ENCODE assay signal across 9 cellular contexts in the genomic region with DNA sequence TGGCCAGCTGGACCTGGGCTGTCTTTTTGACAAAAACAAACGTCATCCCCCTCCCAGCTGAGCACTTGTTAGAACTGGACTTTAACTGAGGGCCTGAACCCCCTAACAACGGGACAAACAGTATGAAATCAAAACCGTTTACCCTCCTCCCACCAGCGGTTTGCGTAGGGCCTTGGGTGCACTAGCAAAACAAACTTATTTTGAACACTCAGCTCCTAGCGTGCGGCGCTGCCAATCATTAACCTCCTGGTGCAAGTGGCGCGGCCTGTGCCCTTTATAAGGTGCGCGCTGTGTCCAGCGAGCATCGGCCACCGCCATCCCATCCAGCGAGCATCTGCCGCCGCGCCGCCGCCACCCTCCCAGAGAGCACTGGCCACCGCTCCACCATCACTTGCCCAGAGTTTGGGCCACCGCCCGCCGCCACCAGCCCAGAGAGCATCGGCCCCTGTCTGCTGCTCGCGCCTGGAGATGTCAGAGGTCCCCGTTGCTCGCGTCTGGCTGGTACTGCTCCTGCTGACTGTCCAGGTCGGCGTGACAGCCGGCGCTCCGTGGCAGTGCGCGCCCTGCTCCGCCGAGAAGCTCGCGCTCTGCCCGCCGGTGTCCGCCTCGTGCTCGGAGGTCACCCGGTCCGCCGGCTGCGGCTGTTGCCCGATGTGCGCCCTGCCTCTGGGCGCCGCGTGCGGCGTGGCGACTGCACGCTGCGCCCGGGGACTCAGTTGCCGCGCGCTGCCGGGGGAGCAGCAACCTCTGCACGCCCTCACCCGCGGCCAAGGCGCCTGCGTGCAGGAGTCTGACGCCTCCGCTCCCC. TPM values are rescaled to one million over a fixed set of nuclear protein-coding genes. Genes with fewer than 3 reads are reported as not detected.
DNase-seq lines count a peak whose midpoint lies in the region; ATAC-seq, FAIRE-seq and TF ChIP-seq lines count a peak whose summit lies in the region.
"Had no signal": no experiment of that assay in that cellular context is flagged by ENCODE, and none has a peak within 500 bp of the region (broad histone marks: within the 10 kb centered on the region; RNA-seq: fewer than 3 reads in every experiment).

A gene (plus strand): TSS at position 304 of the 808 bp plus-strand sequence. CDS start 165 bp downstream, at position 469.

- no peaks in the 10 kb centered on the region for H3K4me1 ChIP-seq in CD8-positive, alpha-beta memory T cell (ENCODE audit: insufficient read depth, low read length)

- FAIRE-seq in urothelium cell line (lab: Jason Lieb, UNC), result peak; percentile 67

- no peaks in the 10 kb centered on the region for H3K36me3 Mint-ChIP-seq in activated T-cell treated with anti-CD3 and anti-CD28 coated beads, Interleukin-2, amount 50 U/mL, for 24 hours (ENCODE audit: low read depth)
- no peaks in the 10 kb centered on the region for H3K36me3 Mint-ChIP-seq in CD8-positive, alpha-beta memory T cell

- no peak for TF ChIP-seq CTCF in cardiac fibroblast (IDR thresholded peaks at IDR 0.05; ENCODE audit: low read depth, low read length)

- peak within 1 kb of the TSS; percentile 43 for H3K4me3 Mint-ChIP-seq in activated T-cell treated with anti-CD3 and anti-CD28 coated beads, Interleukin-2, amount 50 U/mL, for 24 hours
- no peak within 1 kb of the TSS for H3K4me3 Mint-ChIP-seq in CD8-positive, alpha-beta memory T cell

- no peaks in the 10 kb centered on the region for H3K9me3 Mint-ChIP-seq in activated T-cell treated with anti-CD3 and anti-CD28 coated beads, Interleukin-2, amount 50 U/mL, for 24 hours
- H3K9me3 Mint-ChIP-seq in CD8-positive, alpha-beta memory T cell, result peaks cover 0 to 2% (median 0%) of the 10 kb centered on the region in 5 donors

- DNase-seq in activated T-cell treated with anti-CD3 and anti-CD28 coated beads, Interleukin-2, amount 50 U/mL, for 24 hours, result no peak
- no peak for DNase-seq in activated T-cell treated with anti-CD3 and anti-CD28 coated beads, Interleukin-2, amount 50 U/mL, for 1 hour
- DNase-seq in cardiac fibroblast (ENCODE audit: low read depth in 2 of 2) (peak in 1 of 2 donors; percentile 38), left kidney (ENCODE audit: low read depth, low spot score) (peak; percentile 72), urothelium cell line (ENCODE audit: low spot score) (no peak)
- DNase-seq in CD8-positive, alpha-beta memory T cell, result no peak

- H3K27ac ChIP-seq in CD8-positive, alpha-beta memory T cell (ENCODE audit: low read depth, low read length), result no peak within 1 kb of the TSS

- H3K27me3 Mint-ChIP-seq in activated T-cell treated with anti-CD3 and anti-CD28 coated beads, Interleukin-2, amount 50 U/mL, for 24 hours, result peaks cover 76% of the 10 kb centered on the region
- peaks cover 35 to 71% of the 10 kb centered on the region in 2 donors for H3K27me3 Mint-ChIP-seq in CD8-positive, alpha-beta memory T cell

- CTCF ChIA-PET in CD8-positive, alpha-beta memory T cell (lab: Charles Lee), result no interaction called here

- H3K4me1 Mint-ChIP-seq in activated T-cell treated with anti-CD3 and anti-CD28 coated beads, Interleukin-2, amount 50 U/mL, for 24 hours (ENCODE audit: low read depth), result peaks cover 3% of the 10 kb centered on the region
- peaks cover 0 to 6% (median 4%) of the 10 kb centered on the region in 3 donors for H3K4me1 Mint-ChIP-seq in CD8-positive, alpha-beta memory T cell

- H3K4me3 ChIP-seq in cardiac fibroblast (replicated peaks in 1 of 2; ENCODE audit: low read depth in 2 of 2, low read length in 2 of 2), result peak within 1 kb of the TSS; percentile 32 to 39
- H3K4me3 ChIP-seq in CD8-positive, alpha-beta memory T cell (ENCODE audit: low read length), result no peak within 1 kb of the TSS

- no peaks in the 10 kb centered on the region for H3K9me3 ChIP-seq in CD8-positive, alpha-beta memory T cell (ENCODE audit: low read length)

- ATAC-seq in GM21515 (IDR thresholded peaks at IDR 0.05; ENCODE audit: unreplicated experiment) (no peak), HG03521 (IDR thresholded peaks at IDR 0.05; ENCODE audit: unreplicated experiment) (no peak)

- no peak within 1 kb of the TSS for H3K27ac Mint-ChIP-seq in activated T-cell treated with anti-CD3 and anti-CD28 coated beads, Interleukin-2, amount 50 U/mL, for 24 hours
- no peak within 1 kb of the TSS for H3K27ac Mint-ChIP-seq in CD8-positive, alpha-beta memory T cell

- POLR2A ChIA-PET in CD8-positive, alpha-beta memory T cell (lab: Charles Lee), result no interaction called here

- no peaks in the 10 kb centered on the region for H3K36me3 ChIP-seq in CD8-positive, alpha-beta memory T cell (ENCODE audit: insufficient read depth, low read length)

- peaks cover 4% of the 10 kb centered on the region for H3K27me3 ChIP-seq in CD8-positive, alpha-beta memory T cell (ENCODE audit: insufficient read depth, low read length, poor library complexity, severe bottlenecking)

RNA-seq across cellular contexts. Expression of the gene that starts here (rescaled TPM):
- not detected for total RNA-seq in CD8-positive, alpha-beta memory T cell
- not detected for polyA plus RNA-seq in CD8-positive, alpha-beta memory T cell
- total RNA-seq: activated CD8-positive, alpha-beta memory T cell treated with anti-CD3 and anti-CD28 coated beads for 36 hours had no signal
